ENCODE assay signal across 29 cellular contexts in genomic region chr3:183080628-183081027, GRCh38.
"Had no signal": no experiment of that assay in that cellular context is flagged by ENCODE, and none has a peak within 500 bp of the region (broad histone marks: within the 10 kb centered on the region; RNA-seq: fewer than 3 reads in every experiment).

No MANE protein-coding gene starts in this region.

- H2AFZ ChIP-seq: parathyroid adenoma had no signal

- H3K27ac Mint-ChIP-seq: natural killer cell treated with Interleukin-12 subunit alpha and Interleukin-12 subunit beta and Interleukin-15 and Interleukin-18, amount 100 ng/mL, for 72 hours; nephron progenitor cell; stimulated activated effector memory CD8-positive, alpha-beta T cell treated with anti-CD3 and anti-CD28 coated beads, Interleukin-12 subunit alpha, Interleukin-12 subunit beta, amount 100 ng/mL, for 72 hours; stimulated activated naive B cell treated with anti-CD40 and anti-IgM and Interleukin-4, amounts not matched to agents 10 μg/mL and 1 μg/mL and 100 μg/mL, for 72 hours; stimulated activated naive CD8-positive, alpha-beta T cell treated with anti-CD3 and anti-CD28 coated beads, Interleukin-15, Interleukin-2, amounts not matched to agents 100 ng/mL and 50 ng/mL, for 24 hours had no signal

- H3K9me3 ChIP-seq: ovary, psoas muscle, right lobe of liver, sigmoid colon, thoracic aorta, thyroid gland, tibial nerve, upper lobe of left lung, vagina had no signal

- H3K27me3 ChIP-seq: ovary, right lobe of liver, sigmoid colon, stomach, thyroid gland, tibial nerve, upper lobe of left lung, vagina had no signal

- ATAC-seq: naive thymus-derived CD8-positive, alpha-beta T cell; natural killer cell treated with Interleukin-12 subunit alpha and Interleukin-12 subunit beta and Interleukin-15 and Interleukin-18, amount 100 ng/mL, for 72 hours; psoas muscle; right cardiac atrium; stimulated activated effector memory CD8-positive, alpha-beta T cell treated with anti-CD3 and anti-CD28 coated beads, Interleukin-12 subunit alpha, Interleukin-12 subunit beta, amount 100 ng/mL, for 72 hours; stimulated activated naive B cell treated with anti-CD40 and anti-IgM and Interleukin-4, amounts not matched to agents 10 μg/mL and 1 μg/mL and 100 μg/mL, for 72 hours had no signal

- H3K9ac ChIP-seq: parathyroid adenoma had no signal

- H3K27ac ChIP-seq: ovary, parathyroid adenoma, psoas muscle, sigmoid colon, stomach, thoracic aorta, thyroid gland, tibial nerve, upper lobe of left lung, vagina had no signal

- H3K4me3 ChIP-seq: ovary, psoas muscle, right lobe of liver, sigmoid colon, stomach, thoracic aorta, thyroid gland, tibial nerve, upper lobe of left lung, vagina had no signal

- H3K36me3 ChIP-seq: ovary had no signal

- DNase-seq: naive thymus-derived CD8-positive, alpha-beta T cell; nephron progenitor cell; occipital lobe; ovary; posterior cingulate gyrus; psoas muscle; right cardiac atrium; right lobe of liver; sigmoid colon; small intestine; stimulated activated CD4-positive, alpha-beta T cell treated with anti-CD3 and anti-CD28 coated beads, Interleukin-15, amount 100 ng/mL, for 24 hours; stimulated activated CD4-positive, alpha-beta T cell treated with anti-CD3 and anti-CD28 coated beads, Interleukin-2, amount 100 ng/mL, for 24 hours; stimulated activated CD4-positive, alpha-beta T cell treated with anti-CD3 and anti-CD28 coated beads, Interleukin-2, amount 100 ng/mL, for 48 hours; stimulated activated CD4-positive, alpha-beta T cell treated with anti-CD3 and anti-CD28 coated beads, Interleukin-4, amount 100 ng/mL, for 24 hours; stimulated activated naive B cell treated with anti-CD40 and anti-IgM and Interleukin-4, amounts not matched to agents 10 μg/mL and 1 μg/mL and 100 μg/mL, for 72 hours; stimulated activated naive CD4-positive, alpha-beta T cell treated with Interleukin-2 at 50 U/mL for 16 hours; stomach; thyroid gland; trophoblast cell; upper lobe of left lung had no signal

- H3K4me3 Mint-ChIP-seq: naive thymus-derived CD8-positive, alpha-beta T cell; natural killer cell treated with Interleukin-12 subunit alpha and Interleukin-12 subunit beta and Interleukin-15 and Interleukin-18, amount 100 ng/mL, for 72 hours; nephron progenitor cell; neural crest cell; stimulated activated effector memory CD8-positive, alpha-beta T cell treated with anti-CD3 and anti-CD28 coated beads, Interleukin-12 subunit alpha, Interleukin-12 subunit beta, amount 100 ng/mL, for 72 hours; stimulated activated naive B cell treated with anti-CD40 and anti-IgM and Interleukin-4, amounts not matched to agents 10 μg/mL and 1 μg/mL and 100 μg/mL, for 72 hours; stimulated activated naive CD8-positive, alpha-beta T cell treated with anti-CD3 and anti-CD28 coated beads, Interleukin-15, Interleukin-2, amounts not matched to agents 100 ng/mL and 50 ng/mL, for 24 hours had no signal

- H3K4me1 Mint-ChIP-seq: nephron progenitor cell; neural crest cell; stimulated activated effector memory CD8-positive, alpha-beta T cell treated with anti-CD3 and anti-CD28 coated beads, Interleukin-12 subunit alpha, Interleukin-12 subunit beta, amount 100 ng/mL, for 72 hours had no signal

- H3K27me3 Mint-ChIP-seq: naive thymus-derived CD8-positive, alpha-beta T cell; natural killer cell treated with Interleukin-12 subunit alpha and Interleukin-12 subunit beta and Interleukin-15 and Interleukin-18, amount 100 ng/mL, for 72 hours; stimulated activated naive B cell treated with anti-CD40 and anti-IgM and Interleukin-4, amounts not matched to agents 10 μg/mL and 1 μg/mL and 100 μg/mL, for 72 hours; stimulated activated naive CD8-positive, alpha-beta T cell treated with anti-CD3 and anti-CD28 coated beads, Interleukin-15, Interleukin-2, amounts not matched to agents 100 ng/mL and 50 ng/mL, for 24 hours had no signal

- FAIRE-seq: small intestine, urothelium cell line had no signal

- H3K4me1 ChIP-seq: parathyroid adenoma, sigmoid colon, tibial nerve, vagina had no signal

- H3K9me3 Mint-ChIP-seq: natural killer cell treated with Interleukin-12 subunit alpha and Interleukin-12 subunit beta and Interleukin-15 and Interleukin-18, amount 100 ng/mL, for 72 hours; stimulated activated effector memory CD8-positive, alpha-beta T cell treated with anti-CD3 and anti-CD28 coated beads, Interleukin-12 subunit alpha, Interleukin-12 subunit beta, amount 100 ng/mL, for 72 hours had no signal
